1 cellular context compared by ENCODE assay signal in genomic region chr15:40160689-40161688, GRCh38.
A peak's percentile ranks its signal among the peaks of the same experiment; 100 is the strongest.
TF ChIP-seq lines count a peak whose summit lies in the region.

Gene BUB1B (plus strand): TSS chr15:40161069. CDS start chr15:40161221, 152 bp downstream.

TF ChIP-seq in K562, 482 proteins besides CTCF, POLR2A, EP300 and RAD21 (continued from another document and continues in another):
- TF ChIP-seq PKNOX1 (IDR thresholded peaks at IDR 0.05) (no peak), HMG20B (CRISPR knock-in tag; IDR thresholded peaks at IDR 0.05) (no peak), ZNF780A (CRISPR knock-in tag; IDR thresholded peaks at IDR 0.05) (no peak), NCOR1 (IDR thresholded peaks at IDR 0.05) (no peak), KDM4B (IDR thresholded peaks at IDR 0.05; ENCODE audit: borderline replicate concordance in 2 of 2, low read depth in 1 of 2) (no peak), ZKSCAN1 (IDR thresholded peaks at IDR 0.05; ENCODE audit: low read depth, low read length) (no peak), SAFB2 (IDR thresholded peaks at IDR 0.05; ENCODE audit: borderline replicate concordance, low read depth, low read length, severe bottlenecking) (no peak), REST (CRISPR knock-in tag; IDR thresholded peaks at IDR 0.05; ENCODE audit: low read depth) (0 out of 2 replicates have a peak, but pooled peaks have one; percentile 34), POLR2H (tag; IDR thresholded peaks at IDR 0.05; ENCODE audit: low read depth) (peak; percentile 55; the same call in 1 of the 2 replicates), GABPA (tag; conservative IDR thresholded peaks at IDR 0.05; ENCODE audit: low read depth) (peak; percentile 52; the same call in 1 of the 2 replicates), E2F5 (CRISPR knock-in tag; IDR thresholded peaks at IDR 0.05) (peak; percentile 92; the same call in 1 of the 2 replicates), GMEB1 (CRISPR knock-in tag; IDR thresholded peaks at IDR 0.05) (peak; percentile 99), HBP1 (CRISPR knock-in tag; IDR thresholded peaks at IDR 0.05) (peak; percentile 77; the same call in 1 of the 2 replicates), U2AF2 (optimal IDR thresholded peaks at IDR 0.05; ENCODE audit: low read depth, low read length) (no peak), BDP1 (IDR thresholded peaks at IDR 0.05; ENCODE audit: insufficient read depth, insufficient read length) (no peak), PTBP1 (IDR thresholded peaks at IDR 0.05; ENCODE audit: low read depth, low read length) (no peak), ARID2 (IDR thresholded peaks at IDR 0.05) (no peak), HIVEP1 (CRISPR knock-in tag; IDR thresholded peaks at IDR 0.05) (no peak), MYC (IDR thresholded peaks at IDR 0.05; ENCODE audit: low read depth, low read length) (peak; percentile 87), MYC (CRISPR knock-in tag; IDR thresholded peaks at IDR 0.05; ENCODE audit: borderline replicate concordance, low read depth) (0 out of 2 replicates have a peak, but pooled peaks have one; percentile 21), NELFE (IDR thresholded peaks at IDR 0.05; ENCODE audit: insufficient read depth, insufficient read length) (no peak), SPI1 (IDR thresholded peaks at IDR 0.05; ENCODE audit: borderline replicate concordance, low read depth, low read length) (no peak), AFF4 (CRISPR knock-in tag; IDR thresholded peaks at IDR 0.05) (peak; percentile 86; the same call in 1 of the 2 replicates), POLR3G (IDR thresholded peaks at IDR 0.05; ENCODE audit: extremely low read depth, insufficient read length, insufficient replicate concordance) (no peak), EWSR1 (IDR thresholded peaks at IDR 0.05; ENCODE audit: borderline replicate concordance, low read depth, partially characterized antibody) (no peak), BHLHE40 (IDR thresholded peaks at IDR 0.05; ENCODE audit: low read length) (peak; percentile 70), PBX2 (CRISPR knock-in tag; IDR thresholded peaks at IDR 0.05; ENCODE audit: low read depth) (no peak), PBX2 (tag; conservative IDR thresholded peaks at IDR 0.05; ENCODE audit: low read depth) (no peak), VEZF1 (CRISPR knock-in tag; IDR thresholded peaks at IDR 0.05) (no peak; the same call in 1 of the 2 replicates), SIN3A (IDR thresholded peaks at IDR 0.05; ENCODE audit: borderline replicate concordance in 2 of 2, control insufficient read depth in 1 of 2, low read depth in 2 of 2, low read length in 2 of 2) (peak; percentile 89 to 95; a peak in 2 of 4 replicates)
